Comparison of ENCODE assay signal across 8 cellular contexts in genomic region chr12:121748571-121749265, GRCh38. TPM values are rescaled to one million over a fixed set of nuclear protein-coding genes. Genes with fewer than 3 reads are reported as not detected.
DNase-seq lines count a peak whose midpoint lies in the region.

No MANE protein-coding gene starts in this region.

- peaks cover 12% of the 10 kb centered on the region for H3K4me1 ChIP-seq in GM23248 (ENCODE audit: insufficient read depth)

- H3K9me3 ChIP-seq in GM23248 (ENCODE audit: low read depth): no peaks in the 10 kb centered on the region

- peak overlapping the region; percentile 48 for H3K9ac ChIP-seq in GM23248

- H4K20me1 ChIP-seq in GM23248 (ENCODE audit: insufficient read depth): no peaks in the 10 kb centered on the region

- no peak overlapping the region for H2AFZ ChIP-seq in GM23248

- H3K79me2 ChIP-seq in GM23248 (ENCODE audit: insufficient read depth): no peaks in the 10 kb centered on the region; the same call in 1 of the 2 replicates

- H3F3A ChIP-seq in GM23248 (ENCODE audit: insufficient read depth): peaks cover 13% of the 10 kb centered on the region; the same call in 1 of the 2 replicates

- H3K27ac ChIP-seq in GM23248: peak overlapping the region; percentile 75

- no peaks in the 10 kb centered on the region for H3K36me3 ChIP-seq in GM23248 (ENCODE audit: low read depth)

- no peaks in the 10 kb centered on the region for H3K27me3 ChIP-seq in GM23248 (replicated peaks; ENCODE audit: insufficient read depth)

- in situ Hi-C loops in GM23248 (cut with MboI): no loop called here

- WGBS in GM23248 (ENCODE audit: low coverage in 1 of 2, low lambda C conversion rate in 2 of 2, missing lambda C conversion rate in 2 of 2), 2 experiments: 27 to 28% methylated on average over 17 of the region's 17 CpGs

- DNase-seq in A172 (ENCODE audit: low spot score) (peak; percentile 76), GM23248 (peak; percentile 92), T-helper 22 cell (ENCODE audit: low read depth) (peak; percentile 31), fibroblast of gingiva (ENCODE audit: low read depth) (peak; percentile 30), putamen (ENCODE audit: low spot score) (peak; percentile 66), posterior cingulate gyrus (no peak), 8988T (no peak), NCI-H748 (lab: John Stamatoyannopoulos, UW; ENCODE audit: unreplicated experiment) (no peak)

- H3K4me2 ChIP-seq in GM23248 (ENCODE audit: unreplicated experiment): peak overlapping the region; percentile 12

- intact Hi-C loops in posterior cingulate gyrus (cut with DNase I): no loop called here

- no peaks in the 10 kb centered on the region for H3K9me2 ChIP-seq in GM23248 (ENCODE audit: insufficient read depth)

- no peak overlapping the region for H3K4me3 ChIP-seq in GM23248

RNA-seq across cellular contexts. Expression of gene TMEM120B, which starts 36.2 kb away (rescaled TPM):
- total RNA-seq in A172 (2014; rRNA removed; shearing (Covaris generic)): 4.6 and 5.5 TPM in 2 replicates
- total RNA-seq in GM23248 (2014; rRNA removed; shearing (Covaris generic)): 10.7 and 12.1 TPM in 2 replicates
- 4.7 and 4.8 TPM in 2 replicates for polyA plus RNA-seq in GM23248 (2016; fragmentation: Nextera tagmentation; extraction: Ambion mirVana)

RNA-seq across cellular contexts. Expression of gene RHOF, which starts 44.8 kb away (rescaled TPM):
- total RNA-seq in A172 (2014; rRNA removed; shearing (Covaris generic)): 1.8 and 2.7 TPM in 2 replicates
- 6.7 and 8.2 TPM in 2 replicates for total RNA-seq in GM23248 (2014; rRNA removed; shearing (Covaris generic))
- 1.5 and 2.4 TPM in 2 replicates for polyA plus RNA-seq in GM23248 (2016; fragmentation: Nextera tagmentation; extraction: Ambion mirVana)

RNA-seq across cellular contexts. Expression of gene SETD1B, which starts 55.1 kb away (rescaled TPM):
- total RNA-seq in A172 (2014; rRNA removed; shearing (Covaris generic)): 1.9 and 2.4 TPM in 2 replicates
- 2.0 and 2.7 TPM in 2 replicates for total RNA-seq in GM23248 (2014; rRNA removed; shearing (Covaris generic))
- polyA plus RNA-seq in GM23248 (2016; fragmentation: Nextera tagmentation; extraction: Ambion mirVana): 1.7 and 2.0 TPM in 2 replicates

Comparison
In these comparisons a context has a peak if more than half of its experiments do, and no peak if none do; other contexts are left out.
1. DNase-seq: peak in A172 (single experiment), GM23248 (single experiment), T-helper 22 cell (single experiment), fibroblast of gingiva (single experiment) and putamen (single experiment); none in posterior cingulate gyrus (0 of 10), 8988T (single experiment) and NCI-H748 (single experiment).